Comparison of ENCODE assay signal across 9 cellular contexts in genomic region chr1:181091322-181092040, GRCh38. TPM values are rescaled to one million over a fixed set of nuclear protein-coding genes. Genes with fewer than 3 reads are reported as not detected.
A peak's percentile ranks its signal among the peaks of the same experiment; 100 is the strongest.
DNase-seq lines count a peak whose midpoint lies in the region; ATAC-seq and TF ChIP-seq lines count a peak whose summit lies in the region.
"Had no signal": no experiment of that assay in that cellular context is flagged by ENCODE, and none has a peak within 500 bp of the region (broad histone marks: within the 10 kb centered on the region; RNA-seq: fewer than 3 reads in every experiment).

No MANE protein-coding gene starts in this region.

- H3K9me2 ChIP-seq in Karpas-422 (replicated peaks; ENCODE audit: insufficient read depth, low read length), result no peaks in the 10 kb centered on the region

- no peak overlapping the region for H3T11ph ChIP-seq in H9 (ENCODE audit: low read length)

- intact Hi-C loops in natural killer cell (cut with micrococcal nuclease), result loop anchor here (1.0 to 10.0 kb wide), 2 partner anchors 13 to 1753 kb away; no protein-coding TSS in a partner anchor

- peaks cover 8% of the 10 kb centered on the region for H3K36me3 Mint-ChIP-seq in natural killer cell
- peaks cover 6 to 12% (median 8%) of the 10 kb centered on the region in 3 experiments; a peak in 5 of 7 replicates for H3K36me3 Mint-ChIP-seq in H9 (ENCODE audit: insufficient read depth in 1 of 3, low read depth in 3 of 3)

- TF ChIP-seq POLR2A in erythroblast (IDR thresholded peaks at IDR 0.05; ENCODE audit: low read length), result no peak

- H3K27ac ChIP-seq in BLaER1 treated with 17β-estradiol and CSF1 and Interleukin-3, amounts not matched to agents 10 nM and 100 nM, result peak overlapping the region in 3 of 11 experiments; percentile 93 to 96 (median 94); a peak in 2 of 22 replicates
- H3K27ac ChIP-seq in Karpas-422 (ENCODE audit: low read length) (no peak overlapping the region), H9 (ENCODE audit: insufficient read length, low read depth, low read length) (no peak overlapping the region)
- H3K27ac ChIP-seq: cardiac muscle cell had no signal

- H3K4me1 Mint-ChIP-seq in natural killer cell (peaks cover 54 to 67% of the 10 kb centered on the region in 2 donors), H9 (peaks cover 44 to 50% of the 10 kb centered on the region in 2 experiments)

- H3K9me3 Mint-ChIP-seq in natural killer cell (no peaks in the 10 kb centered on the region), H9 (peaks cover 0 to 2% of the 10 kb centered on the region in 2 experiments; a peak in 2 of 5 replicates)

- H3K36me3 ChIP-seq in BLaER1 treated with 17β-estradiol and CSF1 and Interleukin-3, amounts not matched to agents 10 nM and 100 nM, result peaks cover 12 to 41% (median 34%) of the 10 kb centered on the region in 11 experiments; a peak in 17 of 22 replicates
- no peaks in the 10 kb centered on the region for H3K36me3 ChIP-seq in Karpas-422 (ENCODE audit: insufficient read depth, low read length)
- H3K36me3 ChIP-seq: cardiac muscle cell had no signal

- H2BK20ac ChIP-seq in H9 (ENCODE audit: low read depth, low read length, poor library complexity, severe bottlenecking), result no peak overlapping the region

- H3K4ac ChIP-seq in H9 (ENCODE audit: low read depth, low read length), result no peak overlapping the region

- H3K79me2 ChIP-seq in Karpas-422 (ENCODE audit: low read length) (no peaks in the 10 kb centered on the region), H9 (ENCODE audit: insufficient read depth, low read length) (no peaks in the 10 kb centered on the region)

- H3K9me3 ChIP-seq in BLaER1 treated with 17β-estradiol and CSF1 and Interleukin-3, amounts not matched to agents 10 nM and 100 nM (replicated peaks in 1 of 11), result no peaks in the 10 kb centered on the region
- H3K9me3 ChIP-seq in Karpas-422 (ENCODE audit: low read length), result no peaks in the 10 kb centered on the region
- no peaks in the 10 kb centered on the region for H3K9me3 ChIP-seq in H9 (ENCODE audit: control insufficient read depth, low read depth, low read length)

- no peak overlapping the region for H2BK12ac ChIP-seq in H9 (ENCODE audit: insufficient read length, low read depth, low read length)

- H4K20me1 ChIP-seq in BLaER1 treated with 17β-estradiol and CSF1 and Interleukin-3, amounts not matched to agents 10 nM and 100 nM, result peaks cover 65 to 79% (median 76%) of the 10 kb centered on the region in 11 experiments
- H4K20me1 ChIP-seq in Karpas-422 (ENCODE audit: insufficient read depth, low read depth, low read length) (peaks cover 36% of the 10 kb centered on the region), H9 (ENCODE audit: control insufficient read depth, insufficient read depth, insufficient read length) (peaks cover 2% of the 10 kb centered on the region)

- peaks cover 14% of the 10 kb centered on the region for H3K23me2 ChIP-seq in H9 (ENCODE audit: insufficient read length, low read depth, low read length, poor library complexity, severe bottlenecking)

- H3K23ac ChIP-seq in H9 (ENCODE audit: insufficient read length, low read depth, low read length), result no peak overlapping the region

- H3K4me3 Mint-ChIP-seq in natural killer cell, result peak overlapping the region; percentile 98
- H3K4me3 Mint-ChIP-seq in H9, result peak overlapping the region in 1 of 2 experiments; percentile 92; a peak in 3 of 5 replicates

- no peak overlapping the region for H3K18ac ChIP-seq in H9 (ENCODE audit: insufficient read length, low read depth, low read length)

- H2AFZ ChIP-seq in Karpas-422 (ENCODE audit: low read length), result no peak overlapping the region
- no peak overlapping the region for H2AFZ ChIP-seq in H9 (ENCODE audit: low read length)

- H2BK15ac ChIP-seq in H9 (ENCODE audit: low read depth, low read length), result no peak overlapping the region

- peaks cover 58 to 75% (median 61%) of the 10 kb centered on the region in 10 experiments for H3K4me1 ChIP-seq in BLaER1 treated with 17β-estradiol and CSF1 and Interleukin-3, amounts not matched to agents 10 nM and 100 nM
- H3K4me1 ChIP-seq in Karpas-422 (ENCODE audit: low read length) (peaks cover 33% of the 10 kb centered on the region), H9 (ENCODE audit: insufficient read depth, low read length) (peaks cover 10% of the 10 kb centered on the region; the same call in 1 of the 2 replicates)

- H2BK120ac ChIP-seq in H9 (ENCODE audit: low read depth, low read length, poor library complexity, severe bottlenecking), result no peak overlapping the region

- no CpG with 5 or more reads among the region's 8 CpGs for WGBS in H9 (ENCODE audit: extremely low coverage, insufficient read length, low lambda C conversion rate)

- DNase-seq in Karpas-422 (peak; percentile 40), cardiac fibroblast (ENCODE audit: low read depth in 2 of 2) (no peak), natural killer cell (no peak), 8988T (no peak), erythroblast (lab: John Stamatoyannopoulos, UW) (no peak), H9 (no peak)

- no peak overlapping the region for H4K91ac ChIP-seq in H9 (ENCODE audit: insufficient read length, low read depth, low read length)

- H3K4me2 ChIP-seq in BLaER1 treated with 17β-estradiol and CSF1 and Interleukin-3, amounts not matched to agents 10 nM and 100 nM, result peak overlapping the region; percentile 78 to 91 (median 89)
- H3K4me2 ChIP-seq in Karpas-422 (ENCODE audit: low read depth, low read length, poor library complexity, severe bottlenecking), result peak overlapping the region; percentile 94
- no peak overlapping the region for H3K4me2 ChIP-seq in H9 (ENCODE audit: insufficient read depth, insufficient read length, low read length)

- no peak for TF ChIP-seq CTCF in cardiac fibroblast (IDR thresholded peaks at IDR 0.05; ENCODE audit: low read depth, low read length)
- TF ChIP-seq CTCF in natural killer cell (IDR thresholded peaks at IDR 0.05), result no peak
- no peak for TF ChIP-seq CTCF in H9 (conservative IDR thresholded peaks at IDR 0.05)

- no peak overlapping the region for H4K5ac ChIP-seq in H9 (ENCODE audit: insufficient read length, low read depth, low read length)

- no peak for ATAC-seq in natural killer cell
- ATAC-seq in HG03460 (IDR thresholded peaks at IDR 0.05; ENCODE audit: unreplicated experiment), result no peak

- H3K14ac ChIP-seq in H9 (ENCODE audit: insufficient read depth, low read length), result no peak overlapping the region

- H3K79me1 ChIP-seq in H9 (ENCODE audit: insufficient read depth, low read depth, low read length, poor library complexity, severe bottlenecking), result no peaks in the 10 kb centered on the region

- no peak overlapping the region for H2AK5ac ChIP-seq in H9 (ENCODE audit: insufficient read length, low read length)

- H3K4me3 ChIP-seq in BLaER1 treated with 17β-estradiol and CSF1 and Interleukin-3, amounts not matched to agents 10 nM and 100 nM, result peak overlapping the region; percentile 86 to 98 (median 96)
- H3K4me3 ChIP-seq in Karpas-422 (ENCODE audit: low read length), result no peak overlapping the region
- H3K4me3 ChIP-seq in cardiac fibroblast (replicated peaks in 1 of 2; ENCODE audit: low read depth in 2 of 2, low read length in 2 of 2), result peak overlapping the region; percentile 89 to 92

- H3K27me3 Mint-ChIP-seq in natural killer cell (ENCODE audit: low read depth in 2 of 2) (no peaks in the 10 kb centered on the region), H9 (ENCODE audit: low read depth) (peaks cover 37% of the 10 kb centered on the region)

- no peak overlapping the region for H4K8ac ChIP-seq in H9 (replicated peaks; ENCODE audit: insufficient read length, low read depth, low read length)

- no peak overlapping the region for H3K56ac ChIP-seq in H9 (ENCODE audit: insufficient read length, low read depth, low read length)

- peak overlapping the region; percentile 90 to 97 (median 93); a peak in 16 of 22 replicates for H3K9ac ChIP-seq in BLaER1 treated with 17β-estradiol and CSF1 and Interleukin-3, amounts not matched to agents 10 nM and 100 nM
- H3K9ac ChIP-seq in Karpas-422 (ENCODE audit: low read length) (no peak overlapping the region), H9 (ENCODE audit: extremely low read depth, insufficient read length, low read length) (no peak overlapping the region)

- no peak overlapping the region for H2BK5ac ChIP-seq in H9 (ENCODE audit: insufficient read length, low read length)

- H3K27ac Mint-ChIP-seq in natural killer cell (peak overlapping the region; percentile 99 to 100), H9 (no peak overlapping the region)

- no peaks in the 10 kb centered on the region for H3K27me3 ChIP-seq in BLaER1 treated with 17β-estradiol and CSF1 and Interleukin-3, amounts not matched to agents 10 nM and 100 nM
- H3K27me3 ChIP-seq in Karpas-422 (ENCODE audit: low read length) (no peaks in the 10 kb centered on the region), H9 (ENCODE audit: insufficient read depth, low read length) (peaks cover 6% of the 10 kb centered on the region; the same call in 1 of the 2 replicates)

RNA-seq across cellular contexts. Expression of gene IER5, which starts 3.0 kb away (rescaled TPM):
- total RNA-seq in Karpas-422 (2014; rRNA removed; shearing (Covaris generic); ENCODE audit: low replicate concordance), result 5.3 and 9.9 TPM in 2 replicates
- total RNA-seq in natural killer cell, result 100 to 1,000 TPM; 118 to 164 (median 150) TPM
- total RNA-seq in H9 (2021), result 6.7 and 7.6 TPM in 2 replicates

RNA-seq across cellular contexts. Expression of gene MR1, which starts 57.7 kb away (rescaled TPM):
- total RNA-seq in Karpas-422 (2014; rRNA removed; shearing (Covaris generic); ENCODE audit: low replicate concordance), result 23.2 and 37.3 TPM in 2 replicates
- total RNA-seq in natural killer cell, result 10 to 100 TPM; 27.8 to 35.3 (median 34.6) TPM
- 0.02 and 0.07 TPM in 2 replicates for total RNA-seq in H9 (2021)

Comparison
In these comparisons a context has a peak if more than half of its experiments do, and no peak if none do; other contexts are left out.
1. H3K9ac ChIP-seq: peak in BLaER1 treated with 17β-estradiol and CSF1 and Interleukin-3, amounts not matched to agents 10 nM and 100 nM (11 of 11); none in Karpas-422 (single experiment) and H9 (single experiment).
2. H3K27ac Mint-ChIP-seq: peak in natural killer cell (2 of 2); none in H9 (0 of 3).
3. RNA of gene IER5, which starts 3.0 kb away (total RNA-seq): 118 to 164 TPM in natural killer cell; 6.7 to 7.6 TPM in H9 and 5.3 to 9.9 TPM in Karpas-422; every median in the first group is over 10 times any median in the second.
4. RNA of gene MR1, which starts 57.7 kb away (total RNA-seq): 23.2 to 37.3 TPM in Karpas-422 and 27.8 to 35.3 TPM in natural killer cell; 0.02 to 0.07 TPM in H9; every median in the first group is over 10 times any median in the second.